Comparison of ENCODE assay signal across 3 cellular contexts in the genomic region with DNA sequence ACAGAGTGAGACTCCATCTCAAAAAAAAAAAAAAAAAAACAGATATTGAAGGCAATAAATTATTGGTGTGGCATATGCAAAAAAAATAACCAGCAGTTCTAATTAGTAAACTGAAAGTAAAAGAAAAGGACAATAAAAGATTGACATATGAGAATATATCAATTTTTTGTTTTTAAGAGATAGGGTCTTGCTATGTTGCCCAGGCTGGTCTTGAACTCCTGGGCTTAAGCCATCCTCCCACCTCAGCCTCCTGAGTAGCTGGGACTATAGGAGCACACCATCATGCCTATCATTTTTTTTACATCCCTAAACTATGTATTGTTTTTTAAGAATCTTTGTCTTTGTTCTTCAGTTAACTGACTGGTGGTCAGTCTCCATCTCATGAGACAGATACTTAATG.
TF ChIP-seq lines count a peak whose summit lies in the region.

No MANE protein-coding gene starts in this region.

TF ChIP-seq in HepG2, 621 proteins besides CTCF, POLR2A, EP300 and RAD21:
- no peak for TF ChIP-seq SRY (CRISPR knock-in tag; IDR thresholded peaks at IDR 0.05)
- peak; percentile 78 for TF ChIP-seq ZNF121 (CRISPR knock-in tag; IDR thresholded peaks at IDR 0.05)

TF ChIP-seq in HEK293T, 16 proteins besides CTCF, POLR2A, EP300 and RAD21:
- TF ChIP-seq SP1 (IDR thresholded peaks at IDR 0.05) = no peak
- TF ChIP-seq LEF1 (IDR thresholded peaks at IDR 0.05; ENCODE audit: borderline replicate concordance) = no peak
- no peak for TF ChIP-seq ARNT (IDR thresholded peaks at IDR 0.05)
- TF ChIP-seq, protein P1, sequence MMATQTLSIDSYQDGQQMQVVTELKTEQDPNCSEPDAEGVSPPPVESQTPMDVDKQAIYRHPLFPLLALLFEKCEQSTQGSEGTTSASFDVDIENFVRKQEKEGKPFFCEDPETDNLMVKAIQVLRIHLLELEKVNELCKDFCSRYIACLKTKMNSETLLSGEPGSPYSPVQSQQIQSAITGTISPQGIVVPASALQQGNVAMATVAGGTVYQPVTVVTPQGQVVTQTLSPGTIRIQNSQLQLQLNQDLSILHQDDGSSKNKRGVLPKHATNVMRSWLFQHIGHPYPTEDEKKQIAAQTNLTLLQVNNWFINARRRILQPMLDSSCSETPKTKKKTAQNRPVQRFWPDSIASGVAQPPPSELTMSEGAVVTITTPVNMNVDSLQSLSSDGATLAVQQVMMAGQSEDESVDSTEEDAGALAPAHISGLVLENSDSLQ (IDR thresholded peaks at IDR 0.05) = peak; percentile 21; the same call in 1 of the 2 replicates
- TF ChIP-seq L3MBTL2 (conservative IDR thresholded peaks at IDR 0.05) = no peak

TF ChIP-seq in K562, 482 proteins besides CTCF, POLR2A, EP300 and RAD21:
- TF ChIP-seq ZNF121 (CRISPR knock-in tag; conservative IDR thresholded peaks at IDR 0.05) = peak; percentile 40
- no peak for TF ChIP-seq ELF1 (tag; IDR thresholded peaks at IDR 0.05)
- TF ChIP-seq RBM25 (IDR thresholded peaks at IDR 0.05; ENCODE audit: low read depth, low read length, severe bottlenecking) = peak; percentile 34
